Comparison of ENCODE assay signal across 9 cellular contexts in the genomic region with DNA sequence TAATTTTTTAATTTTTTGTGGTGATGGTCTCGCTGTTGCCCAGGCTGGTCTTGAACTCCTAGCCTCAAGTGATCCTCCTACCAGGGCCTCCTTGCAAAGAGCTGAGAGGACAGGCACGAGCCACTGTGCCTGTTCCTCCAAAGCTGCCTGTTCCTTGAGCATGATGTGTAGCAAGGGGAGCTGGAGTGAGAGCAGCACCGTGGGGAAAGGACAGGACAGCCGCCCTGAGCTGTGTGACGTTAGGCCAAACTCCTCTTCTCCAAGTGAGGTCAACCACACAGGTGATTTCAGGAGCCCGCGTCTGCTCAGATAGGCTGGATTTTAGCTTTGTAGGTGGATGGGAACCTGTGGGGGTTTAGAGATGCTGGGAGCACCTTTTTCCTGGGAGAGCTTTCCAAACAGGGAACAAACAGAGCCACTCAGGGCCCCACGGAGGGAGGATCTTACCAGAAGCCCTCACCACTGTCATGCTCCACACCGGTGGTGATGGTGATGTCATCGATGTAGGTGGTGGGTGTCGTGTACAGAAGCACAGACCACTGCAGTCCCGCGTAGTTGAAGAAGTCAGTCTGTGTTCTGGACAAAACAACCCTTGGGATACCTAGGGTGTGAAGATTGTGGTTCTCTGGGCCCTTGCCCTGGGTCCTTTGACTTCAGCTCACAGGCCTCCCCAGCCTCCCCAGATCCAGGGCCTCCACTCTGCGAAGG. TPM values are rescaled to one million over a fixed set of nuclear protein-coding genes. Genes with fewer than 3 reads are reported as not detected.
"Had no signal": no experiment of that assay in that cellular context is flagged by ENCODE, and none has a peak within 500 bp of the region (broad histone marks: within the 10 kb centered on the region; RNA-seq: fewer than 3 reads in every experiment).

No MANE protein-coding gene starts in this region.

- H2AFZ ChIP-seq: GM23338 had no signal

- H3K27me3 Mint-ChIP-seq: IgD-negative memory B cell had no signal

- H3K4me1 Mint-ChIP-seq: GM23338, H9, IgD-negative memory B cell had no signal

- H3K4me3 ChIP-seq: GM23338 had no signal

- H3K27ac Mint-ChIP-seq: GM23338, H9, IgD-negative memory B cell had no signal

- FAIRE-seq: H1, H54, HTR-8/SVneo had no signal

- DNase-seq: H9, HCEC 1CT, KBM-7 had no signal

- ATAC-seq: GM23338 had no signal

- H3K4me2 ChIP-seq: GM23338 had no signal

- H3K36me3 Mint-ChIP-seq: IgD-negative memory B cell had no signal

- H3K4me3 Mint-ChIP-seq: GM23338, H9, IgD-negative memory B cell had no signal

RNA-seq across cellular contexts. Expression of gene ZNF479, which starts 44.8 kb away (rescaled TPM):
- total RNA-seq: GM23338, H1, H9, HT-29 had no signal
- polyA plus RNA-seq: GM23338, H1, IgD-negative memory B cell had no signal
